14 cellular contexts compared by ENCODE assay signal in the genomic region with DNA sequence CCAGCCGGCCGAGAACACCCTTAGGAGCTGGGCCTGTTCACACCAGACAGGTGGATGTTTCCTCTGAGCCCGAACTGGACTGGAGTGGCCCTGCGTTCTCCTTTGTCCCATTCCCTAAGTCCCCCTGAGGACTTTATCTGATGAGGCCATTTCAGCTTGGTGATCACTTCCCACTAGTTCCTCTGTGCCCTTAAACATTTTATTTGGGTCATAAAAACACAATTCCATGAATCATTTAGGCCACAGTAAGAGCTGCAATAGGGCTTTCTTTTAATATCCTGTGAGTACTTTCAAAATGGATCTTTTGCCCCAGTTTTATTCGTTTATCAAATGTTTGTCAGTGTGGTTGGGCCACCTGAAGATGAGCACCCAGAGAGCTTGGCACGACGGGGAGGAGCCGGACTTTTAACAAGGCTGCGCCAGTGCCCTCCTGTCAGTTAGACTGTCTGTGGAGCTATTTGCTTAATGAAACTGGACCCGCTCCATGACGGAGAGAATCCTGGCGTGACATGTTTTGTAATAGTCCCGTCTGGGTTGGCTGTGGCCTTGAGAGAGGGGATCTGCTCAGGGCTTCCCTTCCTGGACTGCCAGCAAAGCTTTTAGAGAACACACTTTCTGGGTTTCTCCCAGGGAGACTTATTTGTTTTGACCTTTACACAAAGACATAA. TPM values are rescaled to one million over a fixed set of nuclear protein-coding genes. Genes with fewer than 3 reads are reported as not detected.
DNase-seq lines count a peak whose midpoint lies in the region; ATAC-seq and TF ChIP-seq lines count a peak whose summit lies in the region.
"Had no signal": no experiment of that assay in that cellular context is flagged by ENCODE, and none has a peak within 500 bp of the region (broad histone marks: within the 10 kb centered on the region; RNA-seq: fewer than 3 reads in every experiment).

No MANE protein-coding gene starts in this region.

- no peak overlapping the region for H3K4me3 ChIP-seq in LNCaP clone FGC (ENCODE audit: low read depth, low read length)
- H3K4me3 ChIP-seq: gastroesophageal sphincter, SJSA1 had no signal

- no peak for TF ChIP-seq CTCF in LNCaP clone FGC (IDR thresholded peaks at IDR 0.05; ENCODE audit: control insufficient read depth, extremely low read depth, insufficient read depth)

- no peak for ATAC-seq in GM18909 (IDR thresholded peaks at IDR 0.05; ENCODE audit: poor library complexity, unreplicated experiment)
- ATAC-seq: gastroesophageal sphincter had no signal

- peak; percentile 64 for DNase-seq in LNCaP clone FGC (ENCODE audit: low read depth)
- peak; percentile 68 for DNase-seq in globus pallidus (ENCODE audit: low spot score)
- DNase-seq in mucosa of gallbladder (ENCODE audit: low spot score) = peak; percentile 25
- peak; percentile 67 for DNase-seq in superior temporal gyrus (ENCODE audit: extremely low spot score)
- no peak for DNase-seq in NAMALWA (ENCODE audit: low spot score)
- no peak for DNase-seq in kidney glomerular epithelial cell (lab: John Stamatoyannopoulos, UW)
- DNase-seq in NCI-H82 (lab: John Stamatoyannopoulos, UW) = no peak
- DNase-seq: activated CD8-positive, alpha-beta memory T cell treated with anti-CD3 and anti-CD28 coated beads, Interleukin-2, amount 50 U/mL, for 48 hours; dermis blood vessel endothelial cell; KG1; NCI-H2107 had no signal

RNA-seq across cellular contexts. Expression of gene ZDHHC14, which starts 53.5 kb away (rescaled TPM):
- 17.8 TPM for total RNA-seq in mucosa of gallbladder

Comparison
In these comparisons a context has a peak if more than half of its experiments do, and no peak if none do; other contexts are left out.
1. DNase-seq: peak in LNCaP clone FGC (single experiment), globus pallidus (single experiment), mucosa of gallbladder (single experiment) and superior temporal gyrus (single experiment); none in NAMALWA (single experiment), kidney glomerular epithelial cell (single experiment) and NCI-H82 (single experiment).